10 cellular contexts compared by ENCODE assay signal in the genomic region with DNA sequence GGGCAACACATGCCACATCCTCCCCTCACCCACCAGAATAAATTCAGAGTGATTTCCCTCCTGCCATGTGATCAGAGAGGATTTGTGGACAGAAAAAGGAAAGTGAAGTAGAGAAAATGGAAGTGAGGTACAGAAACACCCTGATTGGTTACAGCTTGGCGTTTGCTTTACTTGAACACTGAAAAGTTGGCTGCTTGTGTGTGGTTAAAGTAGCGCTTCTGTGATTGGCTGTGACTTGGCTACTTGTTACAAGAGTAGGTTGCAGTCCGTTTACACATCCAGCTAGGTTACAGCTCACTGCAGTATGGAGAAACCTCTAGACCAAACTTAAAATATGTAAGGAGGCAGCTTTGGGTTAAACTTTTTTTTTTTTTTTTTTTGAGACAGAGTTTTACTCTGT.
DNase-seq lines count a peak whose midpoint lies in the region; ATAC-seq and TF ChIP-seq lines count a peak whose summit lies in the region.
"Had no signal": no experiment of that assay in that cellular context is flagged by ENCODE, and none has a peak within 500 bp of the region (broad histone marks: within the 10 kb centered on the region; RNA-seq: fewer than 3 reads in every experiment).

No MANE protein-coding gene starts in this region.

- WGBS in lower leg skin, 2 donors: 84 to 93% methylated on average over 3 of the region's 3 CpGs

- no peaks in the 10 kb centered on the region for H3K79me2 ChIP-seq in DND-41 (ENCODE audit: insufficient read depth, low read length)

- no peak for TF ChIP-seq CTCF in DND-41 (IDR thresholded peaks at IDR 0.05; ENCODE audit: borderline replicate concordance, extremely low read depth, low read length, poor library complexity, severe bottlenecking)
- no peak for TF ChIP-seq CTCF in NB4 (IDR thresholded peaks at IDR 0.05; ENCODE audit: low read depth, low read length)
- TF ChIP-seq CTCF in omental fat pad (IDR thresholded peaks at IDR 0.05): no peak
- TF ChIP-seq CTCF in lower leg skin (IDR thresholded peaks at IDR 0.05): no peak

- H2AFZ ChIP-seq in DND-41 (ENCODE audit: low read depth, low read length): no peak overlapping the region

- H3K4me1 ChIP-seq in DND-41 (ENCODE audit: insufficient read depth, low read length): peaks cover 23% of the 10 kb centered on the region

- no peak overlapping the region for H3K9ac ChIP-seq in DND-41 (ENCODE audit: low read depth, low read length)

- intact Hi-C loops in lower leg skin (cut with DNase I; ENCODE audit: low total_unique reads) (no loop called here), left ventricle myocardium superior (cut with micrococcal nuclease) (no loop called here)

- H3K27ac ChIP-seq in DND-41 (ENCODE audit: low read length): peak overlapping the region; percentile 63

- ATAC-seq in DND-41 (ENCODE audit: insufficient read depth, low read depth) (peak; percentile 39; the same call in 2 of the 3 replicates), GM19372 (IDR thresholded peaks at IDR 0.05; ENCODE audit: low read depth, unreplicated experiment) (peak; percentile 70), HG02938 (IDR thresholded peaks at IDR 0.05; ENCODE audit: unreplicated experiment) (peak; percentile 78), omental fat pad (ENCODE audit: low FRiP score) (no peak), left ventricle myocardium superior (no peak)

- H3K9me3 ChIP-seq in DND-41 (ENCODE audit: insufficient read depth, low read length, severe bottlenecking): no peaks in the 10 kb centered on the region

- DNase-seq in DND-41 (no peak), NB4 (ENCODE audit: low read depth) (peak; percentile 4), omental fat pad (ENCODE audit: low spot score) (no peak), lower leg skin (ENCODE audit: low spot score in 2 of 2) (no peak), left ventricle myocardium superior (no peak)
- no peak for DNase-seq in activated naive CD4-positive, alpha-beta T cell treated with Interleukin-2 at 50 U/mL for 16 hours
- DNase-seq: amygdala, NCI-H2171 had no signal

- H3K4me3 ChIP-seq in DND-41 (ENCODE audit: low read depth in 1 of 2, low read length in 2 of 2) (no peak overlapping the region), NB4 (ENCODE audit: low read depth, low read length) (no peak overlapping the region), lower leg skin (ENCODE audit: low read depth, poor library complexity, severe bottlenecking) (no peak overlapping the region)

- no peak for TF ChIP-seq POLR2A in NB4 (IDR thresholded peaks at IDR 0.05; ENCODE audit: extremely low read depth, insufficient read length)
- TF ChIP-seq POLR2A in lower leg skin (IDR thresholded peaks at IDR 0.05): no peak

- no peaks in the 10 kb centered on the region for H3K27me3 ChIP-seq in DND-41 (ENCODE audit: insufficient read depth, low read length, poor library complexity)

- no peaks in the 10 kb centered on the region for H4K20me1 ChIP-seq in DND-41 (ENCODE audit: insufficient read depth, low read length)

- H3K36me3 ChIP-seq in DND-41 (ENCODE audit: insufficient read depth, low read length): no peaks in the 10 kb centered on the region

- no peak overlapping the region for H3K4me2 ChIP-seq in DND-41 (ENCODE audit: insufficient read depth, low read length)

Comparison
In these comparisons a context has a peak if more than half of its experiments do, and no peak if none do; other contexts are left out.
1. ATAC-seq: peak in DND-41 (single experiment), GM19372 (single experiment) and HG02938 (single experiment); none in omental fat pad (single experiment) and left ventricle myocardium superior (single experiment).